Comparison of ENCODE assay signal across 14 cellular contexts in the genomic region with DNA sequence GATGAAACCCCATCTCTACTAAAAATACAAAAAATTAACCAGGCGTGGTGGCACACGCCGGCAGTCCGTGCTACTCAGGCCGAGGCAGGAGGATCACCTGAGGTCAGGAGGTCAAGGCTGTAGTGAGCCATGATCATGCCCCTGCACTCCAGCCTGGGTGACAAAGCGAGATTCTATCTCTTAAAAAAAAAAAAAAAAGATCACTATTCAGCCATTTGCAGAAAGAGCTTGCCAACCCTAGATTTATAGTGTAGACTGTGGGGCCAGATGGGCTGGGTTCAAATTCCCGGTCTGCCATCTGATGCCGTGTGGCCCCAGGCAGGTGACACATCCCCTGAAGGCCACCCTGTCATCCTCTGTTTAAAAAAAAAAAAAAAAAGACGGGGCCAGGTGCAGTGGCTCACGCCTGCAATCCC. TPM values are rescaled to one million over a fixed set of nuclear protein-coding genes. Genes with fewer than 3 reads are reported as not detected.
A peak's percentile ranks its signal among the peaks of the same experiment; 100 is the strongest.
DNase-seq lines count a peak whose midpoint lies in the region; ATAC-seq and TF ChIP-seq lines count a peak whose summit lies in the region.
"Had no signal": no experiment of that assay in that cellular context is flagged by ENCODE, and none has a peak within 500 bp of the region (broad histone marks: within the 10 kb centered on the region; RNA-seq: fewer than 3 reads in every experiment).

No MANE protein-coding gene starts in this region.

- no peak for TF ChIP-seq POLR2A in tibial nerve (IDR thresholded peaks at IDR 0.05)

- no peak overlapping the region for H2AFZ ChIP-seq in PC-9
- H2AFZ ChIP-seq: neural progenitor cell had no signal

- H3K36me3 ChIP-seq in PC-9 (ENCODE audit: low read depth) (no peaks in the 10 kb centered on the region), mucosa of rectum (ENCODE audit: control insufficient read depth in 2 of 2, insufficient read depth in 2 of 2, low read length in 2 of 2) (peaks cover 18 to 21% of the 10 kb centered on the region in 2 donors), tibial nerve (peaks cover 11 to 91% (median 25%) of the 10 kb centered on the region in 3 donors)
- H3K36me3 ChIP-seq: neural progenitor cell had no signal

- DNase-seq in PC-9 (peak; percentile 52 to 54), epithelial cell of proximal tubule (ENCODE audit: low read depth) (peak; percentile 33), tibial nerve (ENCODE audit: low spot score in 2 of 2) (no peak), midbrain (lab: John Stamatoyannopoulos, UW) (no peak)
- DNase-seq: activated T-cell treated with anti-CD3 and anti-CD28 coated beads, Interleukin-2, amount 50 U/mL, for 72 hours; Caco-2; NCI-H146 had no signal

- peak overlapping the region; percentile 36; the same call in 1 of the 2 replicates for H3K4me2 ChIP-seq in PC-9
- H3K4me2 ChIP-seq: neural progenitor cell had no signal

- no peak for TF ChIP-seq CTCF in PC-9 (conservative IDR thresholded peaks at IDR 0.05)
- no peak for TF ChIP-seq CTCF in epithelial cell of proximal tubule (conservative IDR thresholded peaks at IDR 0.05; ENCODE audit: low read depth, low read length)
- no peak for TF ChIP-seq CTCF in tibial nerve (IDR thresholded peaks at IDR 0.05)

- ATAC-seq in GM21737 (IDR thresholded peaks at IDR 0.05; ENCODE audit: unreplicated experiment) (no peak), GM21717 (IDR thresholded peaks at IDR 0.05; ENCODE audit: unreplicated experiment) (no peak), GM21786 (IDR thresholded peaks at IDR 0.05; ENCODE audit: unreplicated experiment) (no peak)

- H4K20me1 ChIP-seq in PC-9 (ENCODE audit: insufficient read depth): no peaks in the 10 kb centered on the region; the same call in 1 of the 2 replicates

- H3K9me2 ChIP-seq in PC-9 (ENCODE audit: insufficient read depth): no peaks in the 10 kb centered on the region

- TF ChIP-seq EP300 in tibial nerve (IDR thresholded peaks at IDR 0.05): no peak

- H3F3A ChIP-seq in PC-9 (ENCODE audit: insufficient read depth, low read depth): peaks cover 26% of the 10 kb centered on the region

- no peak overlapping the region for H3K4me3 ChIP-seq in PC-9
- no peak overlapping the region for H3K4me3 ChIP-seq in epithelial cell of proximal tubule (ENCODE audit: low read depth, low read length)
- no peak overlapping the region for H3K4me3 ChIP-seq in mucosa of rectum (ENCODE audit: low read length in 2 of 2)
- no peak overlapping the region for H3K4me3 ChIP-seq in tibial nerve
- H3K4me3 ChIP-seq: GM12878, neural progenitor cell had no signal

- POLR2A ChIA-PET in PC-9 (lab: Charles Lee; ENCODE audit: unreplicated experiment): interaction anchor here (0.6 kb wide), 1 partner anchor 17 kb away, joined by 8 read pairs; no protein-coding TSS in a partner anchor

- H3K9ac ChIP-seq in mucosa of rectum (ENCODE audit: low read depth in 1 of 2, low read length in 2 of 2): no peak overlapping the region
- H3K9ac ChIP-seq: neural progenitor cell had no signal

- CTCF ChIA-PET in PC-9 (lab: Charles Lee): interaction anchor here (0.6 kb wide), 1 partner anchor 14 kb away, joined by 3 read pairs; no protein-coding TSS in a partner anchor

- no TSS peak for BruUV-seq in PC-9 (replicated peaks; lab: Mats Ljungman, UMichigan)

- H3K9me3 ChIP-seq in PC-9 (ENCODE audit: insufficient read depth, low read depth) (no peaks in the 10 kb centered on the region), mucosa of rectum (ENCODE audit: control insufficient read depth in 2 of 2, low read length in 2 of 2) (no peaks in the 10 kb centered on the region), tibial nerve (no peaks in the 10 kb centered on the region)
- H3K9me3 ChIP-seq: Caco-2 had no signal

- no peaks in the 10 kb centered on the region for H3K79me2 ChIP-seq in PC-9 (ENCODE audit: low read depth)

- H3K4me1 ChIP-seq in PC-9 (replicated peaks; ENCODE audit: insufficient read depth): peaks cover 12% of the 10 kb centered on the region
- no peaks in the 10 kb centered on the region for H3K4me1 ChIP-seq in mucosa of rectum (ENCODE audit: control insufficient read depth in 2 of 2, insufficient read depth in 2 of 2, low read length in 2 of 2)
- H3K4me1 ChIP-seq in tibial nerve: peaks cover 0 to 13% (median 3%) of the 10 kb centered on the region in 4 donors
- H3K4me1 ChIP-seq: Caco-2 had no signal

- H3K27ac ChIP-seq in PC-9: peak overlapping the region; percentile 79
- peak overlapping the region; percentile 29 to 32 for H3K27ac ChIP-seq in mucosa of rectum (ENCODE audit: low read depth in 2 of 2, low read length in 2 of 2)
- H3K27ac ChIP-seq in tibial nerve: peak overlapping the region; percentile 11 to 85 (median 68)
- H3K27ac ChIP-seq: neural progenitor cell had no signal

- intact Hi-C loops in PC-9 (cut with micrococcal nuclease; ENCODE audit: unreplicated experiment): no loop called here

- WGBS in tibial nerve, 2 donors: 83 to 87% methylated on average over 10 of the region's 10 CpGs

- H3K27me3 ChIP-seq in PC-9 (ENCODE audit: insufficient read depth, low read depth): no peaks in the 10 kb centered on the region
- no peaks in the 10 kb centered on the region for H3K27me3 ChIP-seq in mucosa of rectum (ENCODE audit: control insufficient read depth in 2 of 2, insufficient read depth in 2 of 2, low read length in 2 of 2)
- no peaks in the 10 kb centered on the region for H3K27me3 ChIP-seq in tibial nerve
- H3K27me3 ChIP-seq: neural progenitor cell had no signal

RNA-seq across cellular contexts. Expression of a gene that starts 28.9 kb away (rescaled TPM):
- not detected in 2 replicates for total RNA-seq in PC-9 (2021)
- 1.4 and 2.5 TPM in 2 replicates for total RNA-seq in epithelial cell of proximal tubule
- not detected for total RNA-seq in tibial nerve

RNA-seq across cellular contexts. Expression of a gene that starts 31.8 kb away (rescaled TPM):
- total RNA-seq in PC-9 (2021) (not detected in 2 replicates), epithelial cell of proximal tubule (1.0 TPM in 1 of 2 replicates, not detected in the other), tibial nerve (not detected)
- total RNA-seq: activated T-cell treated with anti-CD3 and anti-CD28 coated beads, Interleukin-2, amount 50 U/mL, for 72 hours; Caco-2; cerebellum; GM12878 had no signal

RNA-seq across cellular contexts. Expression of a gene that starts 49.0 kb away (rescaled TPM):
- total RNA-seq in PC-9 (2021) (7.7 and 11.7 TPM in 2 replicates), epithelial cell of proximal tubule (28.1 and 36.7 TPM in 2 replicates), tibial nerve (10 to 100 TPM; 19.7 to 30.3 (median 23.0) TPM)

RNA-seq across cellular contexts. Expression of a gene that starts 54.7 kb away (rescaled TPM):
- total RNA-seq in PC-9 (2021): 57.0 and 60.4 TPM in 2 replicates
- 53.9 and 70.2 TPM in 2 replicates for total RNA-seq in epithelial cell of proximal tubule
- 10 to 100 TPM; 18.6 to 31.8 (median 25.7) TPM for total RNA-seq in tibial nerve

Comparison
In these comparisons a context has a peak if more than half of its experiments do, and no peak if none do; other contexts are left out.
1. DNase-seq: peak in PC-9 (2 of 2) and epithelial cell of proximal tubule (single experiment); none in tibial nerve (0 of 2) and midbrain (single experiment).
2. Peak in every context shown above with its lines, with median percentiles within 50 percentile points of each other: H3K27ac ChIP-seq.